12 cellular contexts compared by ENCODE assay signal in genomic region chrX:13257223-13258051, GRCh38.
DNase-seq lines count a peak whose midpoint lies in the region; ATAC-seq and TF ChIP-seq lines count a peak whose summit lies in the region.
"Had no signal": no experiment of that assay in that cellular context is flagged by ENCODE, and none has a peak within 500 bp of the region (broad histone marks: within the 10 kb centered on the region; RNA-seq: fewer than 3 reads in every experiment).

No MANE protein-coding gene starts in this region.

- H3K4me3 ChIP-seq in GM06990 (replicated peaks; ENCODE audit: low read depth, low read length) = no peak overlapping the region

- ATAC-seq in GM19395 (IDR thresholded peaks at IDR 0.05; ENCODE audit: unreplicated experiment) (peak; percentile 54), HG03060 (IDR thresholded peaks at IDR 0.05; ENCODE audit: low read depth, unreplicated experiment) (peak; percentile 45), T-helper 17 cell (peak; percentile 51)
- ATAC-seq: naive thymus-derived CD8-positive, alpha-beta T cell had no signal

- peaks cover 2% of the 10 kb centered on the region for H3K4me1 Mint-ChIP-seq in T-helper 17 cell

- no peaks in the 10 kb centered on the region for H3K9me3 ChIP-seq in T-helper 17 cell (ENCODE audit: control insufficient read depth, low read length, poor library complexity, severe bottlenecking)

- H3K36me3 ChIP-seq in GM06990 (ENCODE audit: control insufficient read depth, insufficient read depth, low read length) = no peaks in the 10 kb centered on the region

- TF ChIP-seq CTCF in GM06990 (IDR thresholded peaks at IDR 0.05; ENCODE audit: insufficient read depth, low read length, poor library complexity, severe bottlenecking) = no peak

- H3K27me3 Mint-ChIP-seq in T-helper 17 cell = no peaks in the 10 kb centered on the region
- H3K27me3 Mint-ChIP-seq: activated naive CD8-positive, alpha-beta T cell; naive thymus-derived CD8-positive, alpha-beta T cell had no signal

- no peak overlapping the region for H3K27ac Mint-ChIP-seq in T-helper 17 cell
- H3K27ac Mint-ChIP-seq: activated naive CD8-positive, alpha-beta T cell; endodermal cell; naive thymus-derived CD8-positive, alpha-beta T cell had no signal

- DNase-seq in GM06990 (ENCODE audit: extremely low read depth, insufficient read length) (peak; percentile 61), T-helper 17 cell (no peak), nucleus accumbens (lab: John Stamatoyannopoulos, UW) (no peak), DMS114 treated with DMSO at 0.1 percent for 48 hours (lab: John Stamatoyannopoulos, UW; ENCODE audit: unreplicated experiment) (no peak), RKO (ENCODE audit: low spot score) (no peak), medulla oblongata (ENCODE audit: extremely low spot score) (no peak)
- DNase-seq: endodermal cell, NCI-H1694 treated with DMSO at 0.1 percent for 48 hours had no signal

- no peaks in the 10 kb centered on the region for H3K27me3 ChIP-seq in GM06990 (replicated peaks; ENCODE audit: control insufficient read depth, insufficient read depth, low read length)

- no peak overlapping the region for H3K4me3 Mint-ChIP-seq in T-helper 17 cell
- H3K4me3 Mint-ChIP-seq: activated naive CD8-positive, alpha-beta T cell; endodermal cell; naive thymus-derived CD8-positive, alpha-beta T cell had no signal

- H3K36me3 Mint-ChIP-seq in T-helper 17 cell (ENCODE audit: low read depth) = no peaks in the 10 kb centered on the region
- H3K36me3 Mint-ChIP-seq: activated naive CD8-positive, alpha-beta T cell had no signal
